15 cellular contexts compared by ENCODE assay signal in the genomic region with DNA sequence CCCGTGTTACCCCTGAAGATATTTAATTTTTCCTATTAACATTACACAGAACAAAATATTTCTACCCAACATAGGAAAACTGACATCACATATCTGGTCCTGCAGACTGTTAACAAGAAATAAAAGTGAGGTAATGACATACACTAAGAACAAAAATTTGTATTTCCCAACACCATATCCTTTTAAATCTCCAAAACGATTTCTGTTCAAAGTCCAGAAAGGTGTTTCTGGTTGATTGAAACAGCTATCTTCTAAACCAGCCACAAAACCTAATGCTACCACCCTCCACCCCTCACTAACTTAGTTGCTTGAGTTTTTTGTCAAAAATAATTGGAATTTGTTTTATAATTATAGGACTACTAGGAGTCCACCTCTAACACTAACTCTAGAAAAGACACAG. TPM values are rescaled to one million over a fixed set of nuclear protein-coding genes. Genes with fewer than 3 reads are reported as not detected.
DNase-seq lines count a peak whose midpoint lies in the region; ATAC-seq and TF ChIP-seq lines count a peak whose summit lies in the region.
"Had no signal": no experiment of that assay in that cellular context is flagged by ENCODE, and none has a peak within 500 bp of the region (broad histone marks: within the 10 kb centered on the region; RNA-seq: fewer than 3 reads in every experiment).

No MANE protein-coding gene starts in this region.

- H4K20me1 ChIP-seq in Loucy (ENCODE audit: insufficient read depth, low read length, poor library complexity, severe bottlenecking) (peaks cover 77% of the 10 kb centered on the region), MM.1S (ENCODE audit: insufficient read depth, low read length) (no peaks in the 10 kb centered on the region)

- H3K27ac Mint-ChIP-seq in chondrocyte (ENCODE audit: unreplicated experiment) (peak overlapping the region; percentile 22), mesothelial cell of epicardium (peak overlapping the region; percentile 45)
- H3K27ac Mint-ChIP-seq: B cell; CD8-positive, alpha-beta T cell had no signal

- no peak overlapping the region for H2AFZ ChIP-seq in Loucy (ENCODE audit: low read length)
- H2AFZ ChIP-seq in MM.1S (ENCODE audit: low read length) = no peak overlapping the region

- no peaks in the 10 kb centered on the region for H3K27me3 Mint-ChIP-seq in chondrocyte (ENCODE audit: low read depth)
- no peaks in the 10 kb centered on the region for H3K27me3 Mint-ChIP-seq in mesothelial cell of epicardium (ENCODE audit: low read depth)

- H3K4me3 Mint-ChIP-seq in chondrocyte (ENCODE audit: unreplicated experiment) (no peak overlapping the region), mesothelial cell of epicardium (no peak overlapping the region)
- H3K4me3 Mint-ChIP-seq: B cell; CD8-positive, alpha-beta T cell; H9 had no signal

- H3K9ac ChIP-seq in Loucy (ENCODE audit: low read depth, low read length, poor library complexity, severe bottlenecking) (no peak overlapping the region), MM.1S (ENCODE audit: low read length) (no peak overlapping the region)
- H3K9ac ChIP-seq: BLaER1 treated with 17β-estradiol and CSF1 and Interleukin-3, amounts not matched to agents 10 nM and 100 nM had no signal

- no peaks in the 10 kb centered on the region for H3F3A ChIP-seq in Loucy (ENCODE audit: low read depth)
- no peaks in the 10 kb centered on the region for H3F3A ChIP-seq in MM.1S (ENCODE audit: insufficient read depth, low read length)

- H3K4me3 ChIP-seq in Loucy (ENCODE audit: low read length, poor library complexity, severe bottlenecking) (peak overlapping the region; percentile 83), MM.1S (ENCODE audit: low read length) (no peak overlapping the region)
- H3K4me3 ChIP-seq: BLaER1 treated with 17β-estradiol and CSF1 and Interleukin-3, amounts not matched to agents 10 nM and 100 nM; GM12878 had no signal

- peak; percentile 51 for ATAC-seq in left lobe of liver
- ATAC-seq: CD8-positive, alpha-beta T cell; GM12878 had no signal

- DNase-seq in chondrocyte (ENCODE audit: low spot score) = no peak
- no peak for DNase-seq in left lobe of liver (ENCODE audit: low spot score)
- DNase-seq in mesothelial cell of epicardium (ENCODE audit: low spot score in 2 of 2, unreplicated experiment in 2 of 2) = no peak
- no peak for DNase-seq in substantia nigra (lab: John Stamatoyannopoulos, UW)
- DNase-seq in MM.1S = no peak
- DNase-seq in LoVo (ENCODE audit: low spot score) = no peak
- DNase-seq: Calu3; CD8-positive, alpha-beta T cell; DMS79 treated with DMSO at 0.1 percent for 48 hours; EL; H9 had no signal

- H3K4me2 ChIP-seq in Loucy (ENCODE audit: low read depth, low read length, poor library complexity, severe bottlenecking) (peak overlapping the region; percentile 98), MM.1S (ENCODE audit: low read depth, low read length) (no peak overlapping the region)

- H3K27me3 ChIP-seq in Loucy (ENCODE audit: insufficient read depth, low read length, poor library complexity, severe bottlenecking) (no peaks in the 10 kb centered on the region), MM.1S (replicated peaks; ENCODE audit: insufficient read depth, low read length) (no peaks in the 10 kb centered on the region)
- H3K27me3 ChIP-seq: BLaER1 treated with 17β-estradiol and CSF1 and Interleukin-3, amounts not matched to agents 10 nM and 100 nM had no signal

- TF ChIP-seq CTCF in Loucy (conservative IDR thresholded peaks at IDR 0.05; ENCODE audit: low read length) (no peak), chondrocyte (IDR thresholded peaks at IDR 0.05) (no peak), mesothelial cell of epicardium (IDR thresholded peaks at IDR 0.05; ENCODE audit: unreplicated experiment) (no peak), MM.1S (IDR thresholded peaks at IDR 0.05; ENCODE audit: low read length) (no peak)

- no peaks in the 10 kb centered on the region for H3K9me3 Mint-ChIP-seq in chondrocyte (ENCODE audit: low read depth)
- no peaks in the 10 kb centered on the region for H3K9me3 Mint-ChIP-seq in mesothelial cell of epicardium
- H3K9me3 Mint-ChIP-seq: CD8-positive, alpha-beta T cell; H9 had no signal

- peaks cover 24% of the 10 kb centered on the region for H3K36me3 Mint-ChIP-seq in chondrocyte (ENCODE audit: low read depth)
- H3K36me3 Mint-ChIP-seq in mesothelial cell of epicardium = peaks cover 26% of the 10 kb centered on the region
- H3K36me3 Mint-ChIP-seq: CD8-positive, alpha-beta T cell had no signal

- H3K27ac ChIP-seq in substantia nigra (ENCODE audit: low read depth, low read length, poor library complexity, severe bottlenecking) = no peak overlapping the region
- H3K27ac ChIP-seq in MM.1S (ENCODE audit: low read length) = no peak overlapping the region
- H3K27ac ChIP-seq: BLaER1 treated with 17β-estradiol and CSF1 and Interleukin-3, amounts not matched to agents 10 nM and 100 nM had no signal

- H3K9me3 ChIP-seq in Loucy (ENCODE audit: insufficient read depth, low read depth, low read length) (no peaks in the 10 kb centered on the region), MM.1S (replicated peaks; ENCODE audit: insufficient read depth, low read length) (no peaks in the 10 kb centered on the region)

- peaks cover 76% of the 10 kb centered on the region for H3K4me1 Mint-ChIP-seq in chondrocyte (ENCODE audit: low read depth)
- peaks cover 64% of the 10 kb centered on the region for H3K4me1 Mint-ChIP-seq in mesothelial cell of epicardium

- H3K4me1 ChIP-seq in Loucy (ENCODE audit: insufficient read depth, low read length, poor library complexity, severe bottlenecking) (peaks cover 70% of the 10 kb centered on the region), MM.1S (ENCODE audit: low read length) (peaks cover 3% of the 10 kb centered on the region; the same call in 1 of the 2 replicates)

- peaks cover 96% of the 10 kb centered on the region for H3K79me2 ChIP-seq in Loucy (ENCODE audit: insufficient read depth, low read length)
- H3K79me2 ChIP-seq in MM.1S (ENCODE audit: low read length) = peaks cover 10% of the 10 kb centered on the region

- peaks cover 4% of the 10 kb centered on the region; the same call in 1 of the 2 replicates for H3K36me3 ChIP-seq in Loucy (ENCODE audit: insufficient read depth, low read length)
- H3K36me3 ChIP-seq in MM.1S (replicated peaks; ENCODE audit: insufficient read depth, low read length) = no peaks in the 10 kb centered on the region

- no peaks in the 10 kb centered on the region for H3K9me2 ChIP-seq in Loucy (replicated peaks; ENCODE audit: low read depth, low read length)
- H3K9me2 ChIP-seq in MM.1S (replicated peaks; ENCODE audit: insufficient read depth, low read length) = no peaks in the 10 kb centered on the region

RNA-seq across cellular contexts. Expression of gene ANKRD50, which starts 7.1 kb away (rescaled TPM):
- total RNA-seq in chondrocyte (47.2 to 54.4 TPM (median 47.8 TPM) in 3 replicates), left lobe of liver (4.7 TPM), mesothelial cell of epicardium (72.0 to 76.5 TPM (median 73.1 TPM) in 3 replicates)
